In genomic region chr7:73626814-73627213, GRCh38 we compare ENCODE assay signal across 14 cellular contexts. TPM values are rescaled to one million over a fixed set of nuclear protein-coding genes. Genes with fewer than 3 reads are reported as not detected.
DNase-seq lines count a peak whose midpoint lies in the region; ATAC-seq, FAIRE-seq and TF ChIP-seq lines count a peak whose summit lies in the region.
"Had no signal": no experiment of that assay in that cellular context is flagged by ENCODE, and none has a peak within 500 bp of the region (broad histone marks: within the 10 kb centered on the region; RNA-seq: fewer than 3 reads in every experiment).

No MANE protein-coding gene starts in this region.

- H3K9me3 ChIP-seq in IMR-90 (ENCODE audit: control insufficient read depth, insufficient read depth, low read length) (no peaks in the 10 kb centered on the region), WERI-Rb-1 (ENCODE audit: severe bottlenecking) (peaks cover 2% of the 10 kb centered on the region), keratinocyte (ENCODE audit: control insufficient read depth, low read depth, low read length) (no peaks in the 10 kb centered on the region)

- no peak overlapping the region for H4K8ac ChIP-seq in IMR-90 (ENCODE audit: low read depth in 2 of 2, low read length in 2 of 2)

- dilution Hi-C loops in IMR-90 (cut with HindIII; ENCODE audit: low sequenced_read_pairs, unreplicated experiment) (no loop called here), keratinocyte (cut with MboI; ENCODE audit: extremely low pct_ligation_motif_present, low sequenced_read_pairs) (no loop called here)

- H3K36me3 Mint-ChIP-seq in natural killer cell: no peaks in the 10 kb centered on the region
- H3K36me3 Mint-ChIP-seq: CD8-positive, alpha-beta T cell had no signal

- H3K14ac ChIP-seq in IMR-90 (replicated peaks; ENCODE audit: low read depth, low read length): no peak overlapping the region

- no peak overlapping the region for H2BK20ac ChIP-seq in IMR-90 (ENCODE audit: low read depth, low read length)

- H3K23ac ChIP-seq in IMR-90 (ENCODE audit: low read depth, low read length): no peak overlapping the region

- H2AFZ ChIP-seq in IMR-90 (replicated peaks; ENCODE audit: low read length, poor library complexity): no peak overlapping the region
- no peak overlapping the region for H2AFZ ChIP-seq in keratinocyte (ENCODE audit: control insufficient read depth, low read length)

- H3K27me3 ChIP-seq in IMR-90 (ENCODE audit: control insufficient read depth, insufficient read depth, low read length): peaks cover 71% of the 10 kb centered on the region
- H3K27me3 ChIP-seq in WERI-Rb-1 (ENCODE audit: insufficient read depth, low read depth, severe bottlenecking): no peaks in the 10 kb centered on the region
- H3K27me3 ChIP-seq in keratinocyte (ENCODE audit: control insufficient read depth, extremely low read depth, insufficient read depth, low read length): peaks cover 46% of the 10 kb centered on the region

- no peaks in the 10 kb centered on the region for H3K79me2 ChIP-seq in keratinocyte (ENCODE audit: control insufficient read depth, insufficient read depth, low read length)

- no peak overlapping the region for H3K18ac ChIP-seq in IMR-90 (ENCODE audit: low read depth, low read length)

- BruUV-seq in IMR-90 (replicated peaks; lab: Mats Ljungman, UMichigan): no TSS peak

- no peak overlapping the region for H4K91ac ChIP-seq in IMR-90 (ENCODE audit: insufficient read depth, low read depth, low read length)

- no peaks in the 10 kb centered on the region for H3K9me3 Mint-ChIP-seq in natural killer cell
- H3K9me3 Mint-ChIP-seq: CD8-positive, alpha-beta T cell; neural crest cell had no signal

- no peak overlapping the region for H3K27ac Mint-ChIP-seq in natural killer cell
- H3K27ac Mint-ChIP-seq: CD8-positive, alpha-beta T cell had no signal

- no peak overlapping the region for H3K4me3 Mint-ChIP-seq in natural killer cell
- H3K4me3 Mint-ChIP-seq: CD8-positive, alpha-beta T cell; neural crest cell had no signal

- no peak for TF ChIP-seq RAD21 in IMR-90 (IDR thresholded peaks at IDR 0.05; ENCODE audit: low read length)

- no peak overlapping the region for H3K56ac ChIP-seq in IMR-90 (ENCODE audit: extremely low read depth, insufficient read depth, low read length)

- in situ Hi-C loops in IMR-90 (cut with MboI; ENCODE audit: low sequenced_read_pairs): no loop called here

- no peak overlapping the region for H3K4me3 ChIP-seq in IMR-90 (ENCODE audit: insufficient read depth, low read depth, low read length)
- no peak overlapping the region for H3K4me3 ChIP-seq in WERI-Rb-1 (ENCODE audit: low read depth, low read length)
- no peak overlapping the region for H3K4me3 ChIP-seq in keratinocyte (ENCODE audit: control insufficient read depth in 2 of 3, extremely low read depth in 1 of 3, insufficient read depth in 2 of 3, low read depth in 1 of 3, low read length in 3 of 3)

- H2BK5ac ChIP-seq in IMR-90 (ENCODE audit: low read depth, low read length, poor library complexity, severe bottlenecking): no peak overlapping the region

- POLR2A ChIA-PET in IMR-90 (lab: Charles Lee; ENCODE audit: unreplicated experiment): no interaction called here

- TF ChIP-seq CTCF in IMR-90 (conservative IDR thresholded peaks at IDR 0.05; ENCODE audit: low read depth, low read length): 0 out of 2 replicates have a peak, but pooled peaks have one; percentile 15
- TF ChIP-seq CTCF in WERI-Rb-1 (IDR thresholded peaks at IDR 0.05; ENCODE audit: low read depth, low read length): peak; percentile 36; the same call in 1 of the 2 replicates
- TF ChIP-seq CTCF in keratinocyte (optimal IDR thresholded peaks at IDR 0.05 in 1 of 3, IDR thresholded peaks at IDR 0.05 in 1 of 3, conservative IDR thresholded peaks at IDR 0.05 in 1 of 3; ENCODE audit: extremely low read depth in 1 of 3, insufficient read depth in 2 of 3, low read length in 3 of 3): peak in 2 of 3 experiments; percentile 24 to 54
- TF ChIP-seq CTCF in natural killer cell (IDR thresholded peaks at IDR 0.05): no peak

- peaks cover 6 to 12% of the 10 kb centered on the region in 2 donors for H3K4me1 Mint-ChIP-seq in natural killer cell
- H3K4me1 Mint-ChIP-seq: neural crest cell had no signal

- WGBS in IMR-90 (ENCODE audit: extremely low coverage in 2 of 2, insufficient read length in 1 of 2), 2 experiments: no CpG with 5 or more reads among the region's 3 CpGs

- no peak for FAIRE-seq in keratinocyte (lab: Jason Lieb, UNC)

- H2BK15ac ChIP-seq in IMR-90 (ENCODE audit: low read depth, low read length): no peak overlapping the region

- peak; percentile 52 for DNase-seq in AG20443 (ENCODE audit: low spot score)
- DNase-seq in IMR-90: peak; percentile 22
- DNase-seq in WERI-Rb-1: no peak
- no peak for DNase-seq in keratinocyte (ENCODE audit: low read depth, low spot score)
- DNase-seq in natural killer cell: no peak
- DNase-seq: activated CD8-positive, alpha-beta memory T cell treated with anti-CD3 and anti-CD28 coated beads, Interleukin-2, amount 50 U/mL, for 4 hours; amygdala; CD8-positive, alpha-beta T cell; SHP77 had no signal

- H3K36me3 ChIP-seq in IMR-90 (ENCODE audit: control insufficient read depth, insufficient read depth, low read length) (no peaks in the 10 kb centered on the region), WERI-Rb-1 (no peaks in the 10 kb centered on the region), keratinocyte (ENCODE audit: control insufficient read depth in 2 of 2, extremely low read depth in 1 of 2, insufficient read depth in 2 of 2, low read length in 2 of 2) (no peaks in the 10 kb centered on the region)

- H4K20me1 ChIP-seq in IMR-90 (ENCODE audit: insufficient read depth, low read length) (no peaks in the 10 kb centered on the region), keratinocyte (ENCODE audit: control insufficient read depth, extremely low read depth, insufficient read depth, low read length) (no peaks in the 10 kb centered on the region)

- H3K4me1 ChIP-seq in IMR-90 (ENCODE audit: control insufficient read depth, insufficient read depth, low read length) (peaks cover 5% of the 10 kb centered on the region; the same call in 1 of the 2 replicates), keratinocyte (ENCODE audit: control insufficient read depth, extremely low read depth, insufficient read depth, low read length) (peaks cover 8% of the 10 kb centered on the region)

- H3K79me1 ChIP-seq in IMR-90 (ENCODE audit: low read depth in 1 of 2, low read length in 2 of 2): no peaks in the 10 kb centered on the region

- H2AK9ac ChIP-seq in IMR-90 (replicated peaks; ENCODE audit: low read depth, low read length, poor library complexity): no peak overlapping the region

- H3K27ac ChIP-seq in IMR-90 (ENCODE audit: insufficient read depth, low read length) (no peak overlapping the region), WERI-Rb-1 (no peak overlapping the region), keratinocyte (ENCODE audit: control insufficient read depth, insufficient read depth, low read length) (no peak overlapping the region)

- TF ChIP-seq POLR2A in IMR-90 (IDR thresholded peaks at IDR 0.05; ENCODE audit: low read depth, low read length): no peak

- H3K9me1 ChIP-seq in IMR-90 (ENCODE audit: insufficient read depth, low read length) (no peaks in the 10 kb centered on the region), keratinocyte (ENCODE audit: control insufficient read depth, extremely low read depth, insufficient read depth, low read length) (no peaks in the 10 kb centered on the region)

- intact Hi-C loops in IMR-90 (cut with micrococcal nuclease): loop anchor here (5.0 kb wide), 1 partner anchor 40 kb away; the partner anchor contains the start of gene VPS37D
- intact Hi-C loops in natural killer cell (cut with micrococcal nuclease): no loop called here

- CTCF ChIA-PET in IMR-90 (lab: Yijun Ruan, JAX): interaction anchor here (1.3 kb wide), 1 partner anchor 99 kb away, joined by 3 read pairs; no protein-coding TSS in a partner anchor

- no peak overlapping the region for H3K4me2 ChIP-seq in IMR-90 (ENCODE audit: low read depth, low read length)
- no peak overlapping the region for H3K4me2 ChIP-seq in keratinocyte (ENCODE audit: control insufficient read depth, extremely low read depth, insufficient read depth, low read depth, low read length)

- H3K27me3 Mint-ChIP-seq in natural killer cell (ENCODE audit: low read depth in 2 of 2): peaks cover 25 to 48% of the 10 kb centered on the region in 2 donors

- no peak overlapping the region for H3K9ac ChIP-seq in IMR-90 (ENCODE audit: low read depth, low read length)
- no peak overlapping the region for H3K9ac ChIP-seq in keratinocyte (ENCODE audit: control insufficient read depth, extremely low read depth, insufficient read depth, low read length)

- H2AK5ac ChIP-seq in IMR-90 (ENCODE audit: low read depth, low read length): no peak overlapping the region; the same call in 1 of the 2 replicates

- no peak overlapping the region for H4K5ac ChIP-seq in IMR-90 (ENCODE audit: low read depth, low read length)

- no peak overlapping the region for H3K4ac ChIP-seq in IMR-90 (ENCODE audit: low read depth, low read length)

- ATAC-seq in IMR-90 (ENCODE audit: low read depth) (peak; percentile 6; the same call in 1 of the 2 replicates), GM21786 (IDR thresholded peaks at IDR 0.05; ENCODE audit: unreplicated experiment) (no peak), HG03196 (IDR thresholded peaks at IDR 0.05; ENCODE audit: unreplicated experiment) (no peak), GM18907 (IDR thresholded peaks at IDR 0.05; ENCODE audit: unreplicated experiment) (no peak), natural killer cell (no peak)
- ATAC-seq: CD8-positive, alpha-beta T cell had no signal

- no peak overlapping the region for H2BK120ac ChIP-seq in IMR-90 (ENCODE audit: low read depth, low read length)

RNA-seq across cellular contexts. Expression of gene MLXIPL, which starts 2.5 kb away (rescaled TPM):
- total RNA-seq in IMR-90 (2012; rRNA removed) (not detected in 2 replicates), natural killer cell (not detected)
- polyA plus RNA-seq in IMR-90 (2012; rRNA removed) (not detected in 2 replicates), keratinocyte (0.05 to 0.14 TPM (median 0.05 TPM) in 3 replicates)
- polyA plus RNA-seq in IMR-90 (2012; cell fraction: cytosol; rRNA removed): not detected in 2 replicates
- polyA plus RNA-seq in IMR-90 (2012; cell fraction: nucleus; rRNA removed; ENCODE audit: low replicate concordance): 0.03 TPM in 1 of 2 replicates, not detected in the other
- not detected for polyA plus RNA-seq in keratinocyte (2011; ENCODE audit: low read depth)
- 0.02 and 0.04 TPM in 2 replicates for polyA plus RNA-seq in keratinocyte (2011; cell fraction: cytosol; rRNA removed)
- 0.35 and 0.74 TPM in 2 replicates for polyA plus RNA-seq in keratinocyte (2011; cell fraction: nucleus; rRNA removed)
- polyA plus RNA-seq in keratinocyte (2012; ENCODE audit: low replicate concordance): 0.10 and 0.23 TPM in 2 replicates
- polyA minus RNA-seq in keratinocyte: 0.10 to 0.23 TPM in 2 of 3 replicates, not detected in the other
- polyA minus RNA-seq in keratinocyte (2011; cell fraction: cytosol; rRNA and poly(A)+ RNA removed): 0.77 TPM
- polyA minus RNA-seq in keratinocyte (2011; cell fraction: nucleus; rRNA and poly(A)+ RNA removed): 0.47 TPM in 1 of 2 replicates, not detected in the other
- total RNA-seq: CD8-positive, alpha-beta T cell; glomerular endothelial cell had no signal

RNA-seq across cellular contexts. Expression of gene VPS37D, which starts 40.8 kb away (rescaled TPM):
- total RNA-seq in IMR-90 (2012; rRNA removed): 2.3 and 2.8 TPM in 2 replicates
- 3.1 and 4.8 TPM in 2 replicates for polyA plus RNA-seq in IMR-90 (2012; rRNA removed)
- 4.4 and 4.9 TPM in 2 replicates for polyA plus RNA-seq in IMR-90 (2012; cell fraction: cytosol; rRNA removed)
- 2.2 and 3.8 TPM in 2 replicates for polyA plus RNA-seq in IMR-90 (2012; cell fraction: nucleus; rRNA removed; ENCODE audit: low replicate concordance)
- 0.65 to 1.5 TPM (median 0.81 TPM) in 3 replicates for polyA plus RNA-seq in keratinocyte
- polyA plus RNA-seq in keratinocyte (2011; ENCODE audit: low read depth): not detected
- polyA plus RNA-seq in keratinocyte (2011; cell fraction: cytosol; rRNA removed): 0.66 and 1.9 TPM in 2 replicates
- 0.43 and 0.65 TPM in 2 replicates for polyA plus RNA-seq in keratinocyte (2011; cell fraction: nucleus; rRNA removed)
- polyA plus RNA-seq in keratinocyte (2012; ENCODE audit: low replicate concordance): 0.30 and 1.2 TPM in 2 replicates
- 0.35 to 1.0 TPM (median 0.73 TPM) in 3 replicates for polyA minus RNA-seq in keratinocyte
- polyA minus RNA-seq in keratinocyte (2011; cell fraction: cytosol; rRNA and poly(A)+ RNA removed): 4.6 TPM
- 0.62 TPM in 1 of 2 replicates, not detected in the other for polyA minus RNA-seq in keratinocyte (2011; cell fraction: nucleus; rRNA and poly(A)+ RNA removed)
- total RNA-seq in natural killer cell: under 1 TPM; 0.40 to 0.83 (median 0.48) TPM

RNA-seq across cellular contexts. Expression of gene TBL2, which starts 48.4 kb away (rescaled TPM):
- total RNA-seq in IMR-90 (2012; rRNA removed) (81.7 and 94.1 TPM in 2 replicates), natural killer cell (10 to 100 TPM; 15.1 to 18.5 (median 17.6) TPM)
- polyA plus RNA-seq in IMR-90 (2012; rRNA removed) (61.8 and 72.6 TPM in 2 replicates), keratinocyte (29.4 to 39.9 TPM (median 31.2 TPM) in 3 replicates)
- polyA plus RNA-seq in IMR-90 (2012; cell fraction: cytosol; rRNA removed): 22.3 and 54.6 TPM in 2 replicates
- polyA plus RNA-seq in IMR-90 (2012; cell fraction: nucleus; rRNA removed; ENCODE audit: low replicate concordance): 42.5 and 66.2 TPM in 2 replicates
- polyA plus RNA-seq in keratinocyte (2011; ENCODE audit: low read depth): 11.5 TPM
- 13.9 and 21.5 TPM in 2 replicates for polyA plus RNA-seq in keratinocyte (2011; cell fraction: cytosol; rRNA removed)
- polyA plus RNA-seq in keratinocyte (2011; cell fraction: nucleus; rRNA removed): 39.1 and 49.1 TPM in 2 replicates
- 13.5 and 31.4 TPM in 2 replicates for polyA plus RNA-seq in keratinocyte (2012; ENCODE audit: low replicate concordance)
- polyA minus RNA-seq in keratinocyte: 47.3 to 186 TPM (median 50.8 TPM) in 3 replicates
- polyA minus RNA-seq in keratinocyte (2011; cell fraction: cytosol; rRNA and poly(A)+ RNA removed): 77.7 TPM
- 55.5 and 57.5 TPM in 2 replicates for polyA minus RNA-seq in keratinocyte (2011; cell fraction: nucleus; rRNA and poly(A)+ RNA removed)

RNA-seq across cellular contexts. Expression of gene DNAJC30, which starts 56.4 kb away (rescaled TPM):
- total RNA-seq in IMR-90 (2012; rRNA removed): 1.6 and 1.7 TPM in 2 replicates
- polyA plus RNA-seq in IMR-90 (2012; rRNA removed): 9.0 and 10.6 TPM in 2 replicates
- polyA plus RNA-seq in IMR-90 (2012; cell fraction: cytosol; rRNA removed): 14.3 and 19.4 TPM in 2 replicates
- 4.8 and 8.4 TPM in 2 replicates for polyA plus RNA-seq in IMR-90 (2012; cell fraction: nucleus; rRNA removed; ENCODE audit: low replicate concordance)
- 4.9 to 5.7 TPM (median 5.0 TPM) in 3 replicates for polyA plus RNA-seq in keratinocyte
- polyA plus RNA-seq in keratinocyte (2011; ENCODE audit: low read depth): 1.4 TPM
- 4.3 and 6.8 TPM in 2 replicates for polyA plus RNA-seq in keratinocyte (2011; cell fraction: cytosol; rRNA removed)
- polyA plus RNA-seq in keratinocyte (2011; cell fraction: nucleus; rRNA removed): 4.4 and 5.8 TPM in 2 replicates
- 3.1 and 6.8 TPM in 2 replicates for polyA plus RNA-seq in keratinocyte (2012; ENCODE audit: low replicate concordance)
- 2.6 to 5.7 TPM (median 3.3 TPM) in 3 replicates for polyA minus RNA-seq in keratinocyte
- polyA minus RNA-seq in keratinocyte (2011; cell fraction: cytosol; rRNA and poly(A)+ RNA removed): 5.9 TPM
- polyA minus RNA-seq in keratinocyte (2011; cell fraction: nucleus; rRNA and poly(A)+ RNA removed): 2.0 and 2.7 TPM in 2 replicates
- 1 to 10 TPM; 8.7 to 9.9 (median 9.3) TPM for total RNA-seq in natural killer cell

RNA-seq across cellular contexts. Expression of gene BUD23, which starts 56.6 kb away (rescaled TPM):
- total RNA-seq in IMR-90 (2012; rRNA removed): 35.7 and 40.8 TPM in 2 replicates
- polyA plus RNA-seq in IMR-90 (2012; rRNA removed): 65.2 and 72.2 TPM in 2 replicates
- polyA plus RNA-seq in IMR-90 (2012; cell fraction: cytosol; rRNA removed): 58.5 and 82.9 TPM in 2 replicates
- 42.2 and 57.7 TPM in 2 replicates for polyA plus RNA-seq in IMR-90 (2012; cell fraction: nucleus; rRNA removed; ENCODE audit: low replicate concordance)
- 47.1 to 87.5 TPM (median 72.0 TPM) in 3 replicates for polyA plus RNA-seq in keratinocyte
- polyA plus RNA-seq in keratinocyte (2011; ENCODE audit: low read depth): 41.9 TPM
- polyA plus RNA-seq in keratinocyte (2011; cell fraction: cytosol; rRNA removed): 39.9 and 52.0 TPM in 2 replicates
- polyA plus RNA-seq in keratinocyte (2011; cell fraction: nucleus; rRNA removed): 71.4 and 78.1 TPM in 2 replicates
- polyA plus RNA-seq in keratinocyte (2012; ENCODE audit: low replicate concordance): 64.5 and 73.8 TPM in 2 replicates
- polyA minus RNA-seq in keratinocyte: 39.4 to 42.6 TPM (median 41.9 TPM) in 3 replicates
- 35.3 TPM for polyA minus RNA-seq in keratinocyte (2011; cell fraction: cytosol; rRNA and poly(A)+ RNA removed)
- 12.9 and 16.9 TPM in 2 replicates for polyA minus RNA-seq in keratinocyte (2011; cell fraction: nucleus; rRNA and poly(A)+ RNA removed)
- 100 to 1,000 TPM in 1 of 3 donors, 10 to 100 TPM in 2; 93.1 to 101 (median 94.2) TPM for total RNA-seq in natural killer cell

Comparison
In these comparisons a context has a peak if more than half of its experiments do, and no peak if none do; other contexts are left out.
1. DNase-seq: peak in AG20443 (single experiment) and IMR-90 (single experiment); none in WERI-Rb-1 (single experiment), keratinocyte (single experiment) and natural killer cell (single experiment).